Comparison of ENCODE assay signal across 8 cellular contexts in the genomic region with DNA sequence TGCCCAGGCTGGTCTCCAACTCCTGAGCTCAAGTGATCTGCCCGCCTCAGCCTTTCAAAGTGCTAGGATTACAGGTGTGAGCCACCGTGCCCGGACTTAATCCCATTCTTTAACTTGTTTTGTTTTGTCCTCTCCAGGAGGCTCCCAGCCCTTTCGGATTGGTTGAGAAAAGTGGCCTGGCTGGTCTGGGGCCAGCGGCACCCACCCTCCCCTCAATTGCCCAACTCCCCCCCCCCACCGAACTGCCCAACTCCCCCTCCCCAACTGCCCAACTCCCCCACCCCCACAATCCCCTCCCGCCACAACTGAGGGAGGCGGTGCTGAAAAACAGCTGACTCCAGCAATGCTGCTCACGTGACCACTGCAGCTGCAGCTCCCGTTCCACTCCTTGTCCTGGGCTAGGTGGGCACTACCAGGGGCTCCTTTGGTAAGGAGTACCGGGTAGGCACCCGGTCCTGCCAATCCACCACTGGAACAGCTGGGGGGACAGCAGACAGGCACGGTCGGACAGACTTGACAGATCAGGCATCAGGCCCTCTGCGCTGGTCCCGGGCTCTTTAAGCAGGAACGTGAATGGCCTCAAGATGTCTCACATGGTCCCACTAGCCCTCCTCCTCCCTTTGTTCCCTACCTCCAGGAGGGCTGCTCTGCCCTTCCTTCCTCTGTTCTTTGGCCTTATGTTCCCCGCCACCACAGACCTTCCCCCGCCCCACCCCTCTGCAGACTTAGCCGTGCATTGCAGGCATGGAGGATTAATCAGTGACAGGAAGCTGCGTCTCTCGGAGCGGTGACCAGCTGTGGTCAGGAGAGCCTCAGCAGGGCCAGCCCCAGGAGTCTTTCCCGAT. TPM values are rescaled to one million over a fixed set of nuclear protein-coding genes. Genes with fewer than 3 reads are reported as not detected.
DNase-seq lines count a peak whose midpoint lies in the region; ATAC-seq, FAIRE-seq and TF ChIP-seq lines count a peak whose summit lies in the region.

Gene TCN2 (plus strand): TSS at position 720 of the 845 bp plus-strand sequence. CDS start 158 bp downstream, outside the sequence.

- no peak for FAIRE-seq in kidney (lab: Jason Lieb, UNC)

- H4K20me1 ChIP-seq in MM.1S (ENCODE audit: insufficient read depth, low read length): no peaks in the 10 kb centered on the region

- peaks cover 1% of the 10 kb centered on the region for H3K9me3 Mint-ChIP-seq in activated naive CD4-positive, alpha-beta T cell treated with anti-CD3 and anti-CD28 coated beads for 36 hours

- H3K36me3 Mint-ChIP-seq in activated naive CD4-positive, alpha-beta T cell treated with anti-CD3 and anti-CD28 coated beads for 36 hours (ENCODE audit: low read depth): no peaks in the 10 kb centered on the region
- H3K36me3 Mint-ChIP-seq in T-helper 17 cell (ENCODE audit: low read depth): no peaks in the 10 kb centered on the region

- peaks cover 17% of the 10 kb centered on the region for H3K79me2 ChIP-seq in MM.1S (ENCODE audit: low read length)

- H3K4me1 ChIP-seq in MM.1S (ENCODE audit: low read length): peaks cover 44% of the 10 kb centered on the region
- peaks cover 26% of the 10 kb centered on the region for H3K4me1 ChIP-seq in colonic mucosa
- H3K4me1 ChIP-seq in kidney (ENCODE audit: control insufficient read depth in 1 of 2, insufficient read depth in 1 of 2, low read depth in 1 of 2, low read length in 2 of 2): peaks cover 11 to 23% of the 10 kb centered on the region in 2 donors

- peak within 1 kb of the TSS; percentile 91 for H2AFZ ChIP-seq in MM.1S (ENCODE audit: low read length)

- H3F3A ChIP-seq in MM.1S (ENCODE audit: insufficient read depth, low read length): peaks cover 43% of the 10 kb centered on the region

- H3K4me1 Mint-ChIP-seq in activated naive CD4-positive, alpha-beta T cell treated with anti-CD3 and anti-CD28 coated beads for 36 hours (ENCODE audit: low read depth): peaks cover 33% of the 10 kb centered on the region
- H3K4me1 Mint-ChIP-seq in T-helper 17 cell: peaks cover 15% of the 10 kb centered on the region

- DNase-seq in activated naive CD4-positive, alpha-beta T cell treated with anti-CD3 and anti-CD28 coated beads for 36 hours: peak; percentile 78
- DNase-seq in activated naive CD4-positive, alpha-beta T cell (lab: John Stamatoyannopoulos, UW): no peak
- DNase-seq in MM.1S (peak; percentile 66), T-helper 17 cell (no peak), colonic mucosa (peak; percentile 82), kidney (peak; percentile 91)

- peak within 1 kb of the TSS; percentile 75 for H3K4me3 ChIP-seq in MM.1S (ENCODE audit: low read length)
- peak within 1 kb of the TSS; percentile 52 for H3K4me3 ChIP-seq in colonic mucosa
- H3K4me3 ChIP-seq in kidney (ENCODE audit: low read length in 2 of 2): peak within 1 kb of the TSS; percentile 74 to 94
- H3K4me3 ChIP-seq in skin epidermis: peak within 1 kb of the TSS; percentile 31 to 56 (median 45)

- no peaks in the 10 kb centered on the region for H3K9me3 ChIP-seq in MM.1S (replicated peaks; ENCODE audit: insufficient read depth, low read length)
- no peaks in the 10 kb centered on the region for H3K9me3 ChIP-seq in T-helper 17 cell (ENCODE audit: control insufficient read depth, low read length, poor library complexity, severe bottlenecking)
- H3K9me3 ChIP-seq in colonic mucosa: no peaks in the 10 kb centered on the region
- H3K9me3 ChIP-seq in kidney (ENCODE audit: control insufficient read depth in 1 of 2, low read length in 2 of 2): no peaks in the 10 kb centered on the region

- ATAC-seq in T-helper 17 cell (peak; percentile 65), GM19328 (IDR thresholded peaks at IDR 0.05; ENCODE audit: unreplicated experiment) (no peak)

- H3K9me2 ChIP-seq in MM.1S (replicated peaks; ENCODE audit: insufficient read depth, low read length): no peaks in the 10 kb centered on the region

- CTCF ChIA-PET in activated naive CD4-positive, alpha-beta T cell treated with anti-CD3 and anti-CD28 coated beads for 36 hours (lab: Charles Lee): interaction anchor here (0.6 to 2.8 kb wide), 10 partner anchors 9 to 162 kb away, joined by 3 to 18 read pairs (median 4); partner anchors contain the start of gene PES1

- peak within 1 kb of the TSS; percentile 90 for H3K27ac ChIP-seq in MM.1S (ENCODE audit: low read length)
- peak within 1 kb of the TSS; percentile 79 for H3K27ac ChIP-seq in colonic mucosa
- peak within 1 kb of the TSS; percentile 84 to 88 for H3K27ac ChIP-seq in kidney (ENCODE audit: low read depth in 2 of 2, low read length in 2 of 2)
- H3K27ac ChIP-seq in skin epidermis: peak within 1 kb of the TSS; percentile 9 to 90 (median 79)

- H3K27me3 ChIP-seq in MM.1S (replicated peaks; ENCODE audit: insufficient read depth, low read length) (no peaks in the 10 kb centered on the region), colonic mucosa (no peaks in the 10 kb centered on the region)

- peak within 1 kb of the TSS; percentile 76 for H3K9ac ChIP-seq in MM.1S (ENCODE audit: low read length)
- H3K9ac ChIP-seq in colonic mucosa (ENCODE audit: low read depth in 2 of 2, low read length in 2 of 2): peak within 1 kb of the TSS; percentile 64 to 71
- H3K9ac ChIP-seq in kidney (ENCODE audit: low read length in 2 of 2): peak within 1 kb of the TSS; percentile 70 to 75

- no peak within 1 kb of the TSS for H3K27ac Mint-ChIP-seq in activated naive CD4-positive, alpha-beta T cell treated with anti-CD3 and anti-CD28 coated beads for 36 hours
- peak within 1 kb of the TSS; percentile 68 for H3K27ac Mint-ChIP-seq in T-helper 17 cell

- H3K36me3 ChIP-seq in MM.1S (replicated peaks; ENCODE audit: insufficient read depth, low read length) (no peaks in the 10 kb centered on the region), colonic mucosa (no peaks in the 10 kb centered on the region), kidney (ENCODE audit: control insufficient read depth in 1 of 2, insufficient read depth in 2 of 2, low read length in 2 of 2) (peaks cover 0 to 5% of the 10 kb centered on the region in 2 donors)

- intact Hi-C loops in activated naive CD4-positive, alpha-beta T cell treated with anti-CD3 and anti-CD28 coated beads for 36 hours (cut with micrococcal nuclease): loop anchor here (2.0 to 10.0 kb wide), 3 partner anchors 14 to 292 kb away; partner anchors contain the start of gene SLC35E4
- intact Hi-C loops in colonic mucosa (cut with DNase I) (loop anchor here (10.0 kb wide), 1 partner anchor 162 kb away; no protein-coding TSS in a partner anchor), kidney (cut with DNase I) (no loop called here)

- H3K4me3 Mint-ChIP-seq in activated naive CD4-positive, alpha-beta T cell treated with anti-CD3 and anti-CD28 coated beads for 36 hours: peak within 1 kb of the TSS; percentile 74
- H3K4me3 Mint-ChIP-seq in T-helper 17 cell: peak within 1 kb of the TSS; percentile 90

- TF ChIP-seq CTCF in MM.1S (IDR thresholded peaks at IDR 0.05; ENCODE audit: low read length): no peak
- TF ChIP-seq CTCF in colonic mucosa (IDR thresholded peaks at IDR 0.05): no peak
- no peak for TF ChIP-seq CTCF in kidney (IDR thresholded peaks at IDR 0.05; ENCODE audit: borderline replicate concordance, extremely low read depth, insufficient read depth)

- H3K27me3 Mint-ChIP-seq in activated naive CD4-positive, alpha-beta T cell treated with anti-CD3 and anti-CD28 coated beads for 36 hours (ENCODE audit: low read depth): no peaks in the 10 kb centered on the region
- peaks cover 6% of the 10 kb centered on the region for H3K27me3 Mint-ChIP-seq in T-helper 17 cell

- peak within 1 kb of the TSS; percentile 98 for H3K4me2 ChIP-seq in MM.1S (ENCODE audit: low read depth, low read length)

RNA-seq across cellular contexts. Expression of gene TCN2, which starts in this region (rescaled TPM):
- under 1 TPM; 0.19 to 0.22 TPM for total RNA-seq in activated naive CD4-positive, alpha-beta T cell treated with anti-CD3 and anti-CD28 coated beads for 36 hours
- total RNA-seq in T-helper 17 cell: under 1 TPM; 0.55 to 0.65 TPM
- total RNA-seq in colonic mucosa: 10 to 100 TPM in 1 of 2 donors, 1 to 10 TPM in 1; 9.3 to 27.0 TPM
- total RNA-seq in kidney: 71.3 TPM
- 174 TPM for polyA plus RNA-seq in kidney (ENCODE audit: insufficient read depth, low read depth, low replicate concordance)

Comparison
In these comparisons a context has a peak if more than half of its experiments do, and no peak if none do; other contexts are left out.
1. RNA of gene TCN2 (total RNA-seq): 71.3 TPM in kidney (single experiment) and 9.3 to 27.0 TPM in colonic mucosa; 0.55 to 0.65 TPM in T-helper 17 cell and 0.19 to 0.22 TPM in activated naive CD4-positive, alpha-beta T cell treated with anti-CD3 and anti-CD28 coated beads for 36 hours; every median in the first group is over 4 times any median in the second.
2. Peak in DNase-seq in activated naive CD4-positive, alpha-beta T cell treated with anti-CD3 and anti-CD28 coated beads for 36 hours; RNA of the gene not detected or under 1 TPM.
3. Peak in ATAC-seq in T-helper 17 cell; RNA of the gene not detected or under 1 TPM.
4. DNase-seq: peak in MM.1S (single experiment), colonic mucosa (single experiment) and kidney (single experiment); none in activated naive CD4-positive, alpha-beta T cell (0 of 4) and T-helper 17 cell (0 of 3).
5. Peak in every context shown above with its lines, with median percentiles within 50 percentile points of each other: H3K27ac ChIP-seq, H3K4me3 ChIP-seq and H3K9ac ChIP-seq.